In genomic region chr7:129496653-129497052, GRCh38 we compare ENCODE assay signal across 21 cellular contexts. TPM values are rescaled to one million over a fixed set of nuclear protein-coding genes. Genes with fewer than 3 reads are reported as not detected.
DNase-seq lines count a peak whose midpoint lies in the region; ATAC-seq and TF ChIP-seq lines count a peak whose summit lies in the region.
"Had no signal": no experiment of that assay in that cellular context is flagged by ENCODE, and none has a peak within 500 bp of the region (broad histone marks: within the 10 kb centered on the region; RNA-seq: fewer than 3 reads in every experiment).

No MANE protein-coding gene starts in this region.

- intact Hi-C loops in activated CD4-positive, alpha-beta T cell treated with anti-CD3 and anti-CD28 coated beads, Interleukin-2, amount 10 ng/mL, durations not matched to agents 24 days and 14 days (cut with micrococcal nuclease): loop anchor here (2.0 to 5.0 kb wide), 2 partner anchors 116 to 451 kb away; no protein-coding TSS in a partner anchor
- intact Hi-C loops in activated CD4-positive, alpha-beta T cell treated with anti-CD3 and anti-CD28 coated beads for 36 hours (cut with DNase I, micrococcal nuclease): no loop called here
- intact Hi-C loops in Caco-2 (cut with micrococcal nuclease; ENCODE audit: unreplicated experiment): no loop called here

- H3K27me3 Mint-ChIP-seq in activated CD4-positive, alpha-beta T cell treated with anti-CD3 and anti-CD28 coated beads, Interleukin-2, amount 10 ng/mL, durations not matched to agents 24 days and 14 days: no peaks in the 10 kb centered on the region
- no peaks in the 10 kb centered on the region for H3K27me3 Mint-ChIP-seq in activated CD4-positive, alpha-beta T cell treated with anti-CD3 and anti-CD28 coated beads for 36 hours
- H3K27me3 Mint-ChIP-seq in Caco-2 (ENCODE audit: insufficient read depth, unreplicated experiment): no peaks in the 10 kb centered on the region
- H3K27me3 Mint-ChIP-seq in activated T-helper 17 cell treated with anti-CD3 and anti-CD28 coated beads, Interleukin-2, amount 50 U/mL, for 72 hours: no peaks in the 10 kb centered on the region
- H3K27me3 Mint-ChIP-seq in natural killer cell treated with Interleukin-12 subunit alpha and Interleukin-12 subunit beta and Interleukin-15 and Interleukin-18, amount 100 ng/mL, for 72 hours: no peaks in the 10 kb centered on the region

- no peaks in the 10 kb centered on the region for H3K27me3 ChIP-seq in Caco-2 (replicated peaks; ENCODE audit: control insufficient read depth, insufficient read depth, low read length)
- H3K27me3 ChIP-seq: MG63, SJCRH30 had no signal

- CTCF ChIA-PET in activated CD4-positive, alpha-beta T cell treated with anti-CD3 and anti-CD28 coated beads for 36 hours (lab: Charles Lee): interaction anchor here (0.6 kb wide), 1 partner anchor 147 kb away, joined by 3 read pairs; no protein-coding TSS in a partner anchor
- CTCF ChIA-PET in Caco-2 (lab: Charles Lee): no interaction called here

- H3K27ac Mint-ChIP-seq in activated CD4-positive, alpha-beta T cell treated with anti-CD3 and anti-CD28 coated beads, Interleukin-2, amount 10 ng/mL, durations not matched to agents 24 days and 14 days: peak overlapping the region; percentile 37
- H3K27ac Mint-ChIP-seq in activated CD4-positive, alpha-beta T cell treated with anti-CD3 and anti-CD28 coated beads for 36 hours: no peak overlapping the region
- peak overlapping the region; percentile 14 for H3K27ac Mint-ChIP-seq in Caco-2 (ENCODE audit: unreplicated experiment)
- H3K27ac Mint-ChIP-seq in activated T-helper 17 cell treated with anti-CD3 and anti-CD28 coated beads, Interleukin-2, amount 50 U/mL, for 72 hours: peak overlapping the region; percentile 20
- H3K27ac Mint-ChIP-seq in natural killer cell treated with Interleukin-12 subunit alpha and Interleukin-12 subunit beta and Interleukin-15 and Interleukin-18, amount 100 ng/mL, for 72 hours: peak overlapping the region in 1 of 2 donors; percentile 2

- H3K4me1 Mint-ChIP-seq in activated CD4-positive, alpha-beta T cell treated with anti-CD3 and anti-CD28 coated beads, Interleukin-2, amount 10 ng/mL, durations not matched to agents 24 days and 14 days: peaks cover 42% of the 10 kb centered on the region
- H3K4me1 Mint-ChIP-seq in activated CD4-positive, alpha-beta T cell treated with anti-CD3 and anti-CD28 coated beads for 36 hours: peaks cover 21% of the 10 kb centered on the region
- peaks cover 28% of the 10 kb centered on the region for H3K4me1 Mint-ChIP-seq in Caco-2 (ENCODE audit: low read depth, unreplicated experiment)
- H3K4me1 Mint-ChIP-seq in activated T-helper 17 cell treated with anti-CD3 and anti-CD28 coated beads, Interleukin-2, amount 50 U/mL, for 72 hours: no peaks in the 10 kb centered on the region
- H3K4me1 Mint-ChIP-seq in natural killer cell treated with Interleukin-12 subunit alpha and Interleukin-12 subunit beta and Interleukin-15 and Interleukin-18, amount 100 ng/mL, for 72 hours (ENCODE audit: low read depth in 2 of 2): peaks cover 31 to 43% of the 10 kb centered on the region in 2 donors

- no peak overlapping the region for H3K4me3 ChIP-seq in Caco-2 (ENCODE audit: low read depth, low read length)
- H3K4me3 ChIP-seq: MG63, PC-9, SJCRH30 had no signal

- no peaks in the 10 kb centered on the region for H3K9me3 Mint-ChIP-seq in activated CD4-positive, alpha-beta T cell treated with anti-CD3 and anti-CD28 coated beads, Interleukin-2, amount 10 ng/mL, durations not matched to agents 24 days and 14 days
- no peaks in the 10 kb centered on the region for H3K9me3 Mint-ChIP-seq in activated CD4-positive, alpha-beta T cell treated with anti-CD3 and anti-CD28 coated beads for 36 hours (ENCODE audit: low read depth)
- no peaks in the 10 kb centered on the region for H3K9me3 Mint-ChIP-seq in Caco-2 (ENCODE audit: unreplicated experiment)
- H3K9me3 Mint-ChIP-seq in activated T-helper 17 cell treated with anti-CD3 and anti-CD28 coated beads, Interleukin-2, amount 50 U/mL, for 72 hours: no peaks in the 10 kb centered on the region
- no peaks in the 10 kb centered on the region for H3K9me3 Mint-ChIP-seq in natural killer cell treated with Interleukin-12 subunit alpha and Interleukin-12 subunit beta and Interleukin-15 and Interleukin-18, amount 100 ng/mL, for 72 hours

- POLR2A ChIA-PET in activated CD4-positive, alpha-beta T cell treated with anti-CD3 and anti-CD28 coated beads for 36 hours (lab: Charles Lee): no interaction called here
- POLR2A ChIA-PET in Caco-2 (lab: Charles Lee): interaction anchor here (0.7 kb wide), 1 partner anchor 754 kb away, joined by 3 read pairs; no protein-coding TSS in a partner anchor

- H3K36me3 ChIP-seq in Caco-2 (ENCODE audit: control insufficient read depth, insufficient read depth, low read length): no peaks in the 10 kb centered on the region
- H3K36me3 ChIP-seq: MG63, SJCRH30 had no signal

- H3K4me1 ChIP-seq in Caco-2: no peaks in the 10 kb centered on the region; the same call in 1 of the 2 replicates
- H3K4me1 ChIP-seq: SJCRH30 had no signal

- H3K36me3 Mint-ChIP-seq in activated CD4-positive, alpha-beta T cell treated with anti-CD3 and anti-CD28 coated beads, Interleukin-2, amount 10 ng/mL, durations not matched to agents 24 days and 14 days (ENCODE audit: low read depth): peaks cover 9% of the 10 kb centered on the region
- no peaks in the 10 kb centered on the region for H3K36me3 Mint-ChIP-seq in activated CD4-positive, alpha-beta T cell treated with anti-CD3 and anti-CD28 coated beads for 36 hours (ENCODE audit: low read depth)
- no peaks in the 10 kb centered on the region for H3K36me3 Mint-ChIP-seq in Caco-2 (ENCODE audit: insufficient read depth, unreplicated experiment)
- no peaks in the 10 kb centered on the region for H3K36me3 Mint-ChIP-seq in activated T-helper 17 cell treated with anti-CD3 and anti-CD28 coated beads, Interleukin-2, amount 50 U/mL, for 72 hours (ENCODE audit: low read depth)
- H3K36me3 Mint-ChIP-seq in natural killer cell treated with Interleukin-12 subunit alpha and Interleukin-12 subunit beta and Interleukin-15 and Interleukin-18, amount 100 ng/mL, for 72 hours: no peaks in the 10 kb centered on the region

- no TSS peak for BruUV-seq in Caco-2 (replicated peaks; lab: Mats Ljungman, UMichigan)

- H3K9me3 ChIP-seq in Caco-2: no peaks in the 10 kb centered on the region
- H3K9me3 ChIP-seq: MG63, SJCRH30 had no signal

- TF ChIP-seq CTCF in Caco-2 (IDR thresholded peaks at IDR 0.05; ENCODE audit: insufficient read depth in 1 of 2, low read depth in 1 of 2, low read length in 1 of 2, severe bottlenecking in 1 of 2, unreplicated experiment in 1 of 2): no peak

- H3K4me3 Mint-ChIP-seq in activated CD4-positive, alpha-beta T cell treated with anti-CD3 and anti-CD28 coated beads, Interleukin-2, amount 10 ng/mL, durations not matched to agents 24 days and 14 days: no peak overlapping the region
- no peak overlapping the region for H3K4me3 Mint-ChIP-seq in activated CD4-positive, alpha-beta T cell treated with anti-CD3 and anti-CD28 coated beads for 36 hours
- no peak overlapping the region for H3K4me3 Mint-ChIP-seq in Caco-2 (ENCODE audit: unreplicated experiment)
- H3K4me3 Mint-ChIP-seq in activated T-helper 17 cell treated with anti-CD3 and anti-CD28 coated beads, Interleukin-2, amount 50 U/mL, for 72 hours: no peak overlapping the region
- H3K4me3 Mint-ChIP-seq in natural killer cell treated with Interleukin-12 subunit alpha and Interleukin-12 subunit beta and Interleukin-15 and Interleukin-18, amount 100 ng/mL, for 72 hours: peak overlapping the region; percentile 6

- DNase-seq in activated CD4-positive, alpha-beta T cell treated with anti-CD3 and anti-CD28 coated beads, Interleukin-2, amount 10 ng/mL, durations not matched to agents 24 days and 14 days: no peak
- no peak for DNase-seq in activated CD4-positive, alpha-beta T cell treated with anti-CD3 and anti-CD28 coated beads for 36 hours
- DNase-seq in Caco-2: no peak
- DNase-seq in natural killer cell treated with Interleukin-12 subunit alpha and Interleukin-12 subunit beta and Interleukin-15 and Interleukin-18, amount 100 ng/mL, for 72 hours (ENCODE audit: low spot score): no peak
- DNase-seq in NCI-H748 treated with DMSO at 0.1 percent for 48 hours (lab: John Stamatoyannopoulos, UW): no peak
- DNase-seq: 8988T, DMS153, DND-41, MG63, NCI-H1105 treated with DMSO at 0.1 percent for 48 hours, NCI-H146, NCI-H1930, NCI-H2107, NCI-H524, NCI-H774, PC-9, SJCRH30 had no signal

- no peak for ATAC-seq in activated CD4-positive, alpha-beta T cell treated with anti-CD3 and anti-CD28 coated beads for 36 hours
- no peak for ATAC-seq in activated T-helper 17 cell treated with anti-CD3 and anti-CD28 coated beads, Interleukin-2, amount 50 U/mL, for 72 hours (replicated peaks)
- peak in 1 of 2 donors; percentile 71 for ATAC-seq in natural killer cell treated with Interleukin-12 subunit alpha and Interleukin-12 subunit beta and Interleukin-15 and Interleukin-18, amount 100 ng/mL, for 72 hours
- no peak for ATAC-seq in GM18517 (IDR thresholded peaks at IDR 0.05; ENCODE audit: unreplicated experiment)
- ATAC-seq in HG02938 (IDR thresholded peaks at IDR 0.05; ENCODE audit: unreplicated experiment): no peak
- ATAC-seq: Right ventricle myocardium inferior had no signal

RNA-seq across cellular contexts. Expression of gene SMKR1, which starts 5.7 kb away (rescaled TPM):
- total RNA-seq in activated CD4-positive, alpha-beta T cell treated with anti-CD3 and anti-CD28 coated beads, Interleukin-2, amount 10 ng/mL, durations not matched to agents 24 days and 14 days: 5.9 and 6.1 TPM in 2 replicates
- total RNA-seq in activated CD4-positive, alpha-beta T cell treated with anti-CD3 and anti-CD28 coated beads for 36 hours: 1 to 10 TPM; 2.3 to 2.7 TPM
- not detected in 2 replicates for total RNA-seq in Caco-2 (2022)
- total RNA-seq in activated T-helper 17 cell treated with anti-CD3 and anti-CD28 coated beads, Interleukin-2, amount 50 U/mL, for 72 hours: 1 to 10 TPM; 1.3 to 1.9 TPM
- total RNA-seq in natural killer cell treated with Interleukin-12 subunit alpha and Interleukin-12 subunit beta and Interleukin-15 and Interleukin-18, amount 100 ng/mL, for 72 hours: 1 to 10 TPM; 2.1 to 3.6 TPM
- total RNA-seq: Right ventricle myocardium inferior, SJCRH30 had no signal
